2 cellular contexts compared by ENCODE assay signal in the genomic region with DNA sequence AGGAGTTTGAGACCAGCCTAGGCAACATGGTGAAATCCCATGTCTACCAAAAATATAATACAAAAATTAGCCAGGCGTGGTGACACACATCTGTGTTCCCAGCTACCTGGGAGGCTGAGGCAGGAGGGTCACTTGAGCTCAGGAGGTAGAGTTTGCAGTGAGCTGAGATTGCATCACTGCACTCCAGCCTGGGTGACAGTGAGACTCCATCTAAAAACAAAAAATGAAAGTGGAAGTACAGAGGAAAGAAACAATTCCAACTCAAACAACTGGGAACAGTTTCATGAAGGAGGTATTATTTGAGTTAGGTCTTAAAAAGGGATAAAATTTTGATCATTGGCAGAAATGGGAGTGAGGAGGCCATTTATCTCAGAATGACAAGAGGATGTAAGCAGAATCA.
A peak's percentile ranks its signal among the peaks of the same experiment; 100 is the strongest.
TF ChIP-seq lines count a peak whose summit lies in the region.

No MANE protein-coding gene starts in this region.

TF ChIP-seq in IMR-90, 13 proteins besides CTCF, POLR2A, EP300 and RAD21:
- TF ChIP-seq MXI1 (IDR thresholded peaks at IDR 0.05; ENCODE audit: borderline replicate concordance, low read depth, low read length) (no peak), NFE2L2 (IDR thresholded peaks at IDR 0.05; ENCODE audit: low read depth, low read length) (no peak), RCOR1 (IDR thresholded peaks at IDR 0.05; ENCODE audit: insufficient replicate concordance, low read length) (no peak), CEBPB (IDR thresholded peaks at IDR 0.05; ENCODE audit: low read depth, low read length) (peak; percentile 69), MAFK (IDR thresholded peaks at IDR 0.05; ENCODE audit: low read depth, low read length) (no peak), RFX5 (IDR thresholded peaks at IDR 0.05; ENCODE audit: low read depth, low read length) (no peak)

TF ChIP-seq in endothelial cell of umbilical vein, 7 proteins besides CTCF, POLR2A, EP300 and RAD21:
- TF ChIP-seq, protein P1, sequence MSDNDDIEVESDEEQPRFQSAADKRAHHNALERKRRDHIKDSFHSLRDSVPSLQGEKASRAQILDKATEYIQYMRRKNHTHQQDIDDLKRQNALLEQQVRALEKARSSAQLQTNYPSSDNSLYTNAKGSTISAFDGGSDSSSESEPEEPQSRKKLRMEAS (IDR thresholded peaks at IDR 0.05; ENCODE audit: insufficient read depth, insufficient read length) = no peak
- TF ChIP-seq EZH2 (IDR thresholded peaks at IDR 0.05; ENCODE audit: borderline replicate concordance, low read depth, low read length, severe bottlenecking) (no peak), GATA2 (IDR thresholded peaks at IDR 0.05; ENCODE audit: insufficient read depth, insufficient read length, low read depth, low read length) (no peak), JUN (IDR thresholded peaks at IDR 0.05; ENCODE audit: borderline replicate concordance, insufficient read depth, insufficient read length, low read depth) (no peak), POLR2AphosphoS5 (IDR thresholded peaks at IDR 0.05; ENCODE audit: insufficient read depth, low read depth, low read length) (no peak), MYC (IDR thresholded peaks at IDR 0.05; ENCODE audit: low read depth, low read length) (no peak), FOS (IDR thresholded peaks at IDR 0.05; ENCODE audit: borderline replicate concordance, insufficient read depth, low read length) (no peak)
TF ChIP-seq in endothelial cell of umbilical vein: peak in this region for 0.
